ENCODE assay signal across 13 cellular contexts in genomic region chr3:86225461-86225860, GRCh38.
DNase-seq lines count a peak whose midpoint lies in the region; ATAC-seq and TF ChIP-seq lines count a peak whose summit lies in the region.
"Had no signal": no experiment of that assay in that cellular context is flagged by ENCODE, and none has a peak within 500 bp of the region (broad histone marks: within the 10 kb centered on the region; RNA-seq: fewer than 3 reads in every experiment).

No MANE protein-coding gene starts in this region.

- no peak for TF ChIP-seq RAD21 in Ishikawa (IDR thresholded peaks at IDR 0.05; ENCODE audit: low read depth)

- H3K18ac ChIP-seq in H9 (ENCODE audit: insufficient read length, low read depth, low read length): no peak overlapping the region

- no peak overlapping the region for H2AK5ac ChIP-seq in H9 (ENCODE audit: insufficient read length, low read length)

- no peak overlapping the region for H2BK20ac ChIP-seq in H9 (ENCODE audit: low read depth, low read length, poor library complexity, severe bottlenecking)

- H3K14ac ChIP-seq in H9 (ENCODE audit: insufficient read depth, low read length): no peak overlapping the region

- no peak overlapping the region for H3K9ac ChIP-seq in H9 (ENCODE audit: extremely low read depth, insufficient read length, low read length)
- H3K9ac ChIP-seq: KMS-11 had no signal

- no peaks in the 10 kb centered on the region for H3K79me1 ChIP-seq in H9 (ENCODE audit: insufficient read depth, low read depth, low read length, poor library complexity, severe bottlenecking)

- H4K5ac ChIP-seq in H9 (ENCODE audit: insufficient read length, low read depth, low read length): no peak overlapping the region

- no peak overlapping the region for H2BK120ac ChIP-seq in H9 (ENCODE audit: low read depth, low read length, poor library complexity, severe bottlenecking)

- no peak overlapping the region for H3K4ac ChIP-seq in H9 (ENCODE audit: low read depth, low read length)

- no peak overlapping the region for H4K8ac ChIP-seq in H9 (replicated peaks; ENCODE audit: insufficient read length, low read depth, low read length)

- H2AFZ ChIP-seq in H9 (ENCODE audit: low read length): no peak overlapping the region

- DNase-seq in choroid plexus epithelial cell (ENCODE audit: low read depth): peak; percentile 7
- DNase-seq in retinal pigment epithelial cell (ENCODE audit: low read depth): peak; percentile 85
- DNase-seq in CD1c-positive myeloid dendritic cell (ENCODE audit: extremely low spot score): no peak
- no peak for DNase-seq in H9
- no peak for DNase-seq in Right ventricle myocardium superior
- DNase-seq: AML-193; CD4-positive, alpha-beta memory T cell; DMS79 treated with DMSO at 0.1 percent for 48 hours; GF-D8; HCEC 1CT had no signal

- H3K4me2 ChIP-seq in H9 (ENCODE audit: insufficient read depth, insufficient read length, low read length): no peak overlapping the region
- H3K4me2 ChIP-seq: KMS-11 had no signal

- no peak for TF ChIP-seq CTCF in choroid plexus epithelial cell (conservative IDR thresholded peaks at IDR 0.05; ENCODE audit: low read depth, low read length)
- TF ChIP-seq CTCF in retinal pigment epithelial cell (conservative IDR thresholded peaks at IDR 0.05; ENCODE audit: low read depth, low read length): no peak
- TF ChIP-seq CTCF in H9 (conservative IDR thresholded peaks at IDR 0.05): no peak

- H3K56ac ChIP-seq in H9 (ENCODE audit: insufficient read length, low read depth, low read length): no peak overlapping the region

- no peak overlapping the region for H4K91ac ChIP-seq in H9 (ENCODE audit: insufficient read length, low read depth, low read length)

- no peaks in the 10 kb centered on the region for H3K79me2 ChIP-seq in H9 (ENCODE audit: insufficient read depth, low read length)

- H2BK15ac ChIP-seq in H9 (ENCODE audit: low read depth, low read length): no peak overlapping the region

- H3K4me1 Mint-ChIP-seq in H9: peaks cover 0 to 3% of the 10 kb centered on the region in 2 experiments; a peak in 1 of 4 replicates
- H3K4me1 Mint-ChIP-seq: CD4-positive, alpha-beta memory T cell had no signal

- H2BK12ac ChIP-seq in H9 (ENCODE audit: insufficient read length, low read depth, low read length): no peak overlapping the region

- no peaks in the 10 kb centered on the region for H3K23me2 ChIP-seq in H9 (ENCODE audit: insufficient read length, low read depth, low read length, poor library complexity, severe bottlenecking)

- peaks cover 6 to 9% of the 10 kb centered on the region in 2 experiments; a peak in 4 of 5 replicates for H3K9me3 Mint-ChIP-seq in H9

- TF ChIP-seq EP300 in Ishikawa (IDR thresholded peaks at IDR 0.05; ENCODE audit: borderline replicate concordance): peak; percentile 58; the same call in 1 of the 2 replicates

- intact Hi-C loops in Right ventricle myocardium superior (cut with DNase I): no loop called here

- H4K20me1 ChIP-seq in H9 (ENCODE audit: control insufficient read depth, insufficient read depth, insufficient read length): no peaks in the 10 kb centered on the region

- H3K27me3 Mint-ChIP-seq in H9 (ENCODE audit: low read depth): no peaks in the 10 kb centered on the region
- H3K27me3 Mint-ChIP-seq: CD4-positive, alpha-beta memory T cell had no signal

- H3K36me3 Mint-ChIP-seq in H9 (ENCODE audit: insufficient read depth in 1 of 3, low read depth in 3 of 3): peaks cover 0 to 10% (median 0%) of the 10 kb centered on the region in 3 experiments; a peak in 4 of 7 replicates
- H3K36me3 Mint-ChIP-seq: CD4-positive, alpha-beta memory T cell had no signal

- no peaks in the 10 kb centered on the region for H3K4me1 ChIP-seq in H9 (ENCODE audit: insufficient read depth, low read length)

- WGBS in H9 (ENCODE audit: extremely low coverage, insufficient read length, low lambda C conversion rate): no CpG with 5 or more reads among the region's 3 CpGs

- no peak overlapping the region for H3K23ac ChIP-seq in H9 (ENCODE audit: insufficient read length, low read depth, low read length)

- no peak overlapping the region for H3T11ph ChIP-seq in H9 (ENCODE audit: low read length)

- no peaks in the 10 kb centered on the region for H3K9me3 ChIP-seq in H9 (ENCODE audit: control insufficient read depth, low read depth, low read length)

- no peak overlapping the region for H3K4me3 Mint-ChIP-seq in H9
- H3K4me3 Mint-ChIP-seq: CD4-positive, alpha-beta memory T cell had no signal

- H3K27ac Mint-ChIP-seq in H9: 0 out of 7 replicates have a peak overlapping the region, but pooled peaks of 1 of the 3 experiments have one; percentile 10
- H3K27ac Mint-ChIP-seq: CD4-positive, alpha-beta memory T cell had no signal

- ATAC-seq in Right ventricle myocardium superior (ENCODE audit: poor library complexity): no peak

- H3K27ac ChIP-seq in H9 (ENCODE audit: insufficient read length, low read depth, low read length): no peak overlapping the region
- H3K27ac ChIP-seq: C4-2B, KMS-11 had no signal

- no peak overlapping the region for H3K4me3 ChIP-seq in choroid plexus epithelial cell (ENCODE audit: low read depth, low read length)
- no peak overlapping the region for H3K4me3 ChIP-seq in retinal pigment epithelial cell (ENCODE audit: low read length)

- no peak overlapping the region for H2BK5ac ChIP-seq in H9 (ENCODE audit: insufficient read length, low read length)

- no peaks in the 10 kb centered on the region for H3K27me3 ChIP-seq in H9 (ENCODE audit: insufficient read depth, low read length)

TF ChIP-seq in Ishikawa, 13 proteins besides CTCF, POLR2A, EP300 and RAD21:
- TF ChIP-seq FOXM1 (IDR thresholded peaks at IDR 0.05; ENCODE audit: borderline replicate concordance, low read depth): no peak
- no peak for TF ChIP-seq YY1 (IDR thresholded peaks at IDR 0.05; ENCODE audit: low read depth)
- TF ChIP-seq TEAD4 (IDR thresholded peaks at IDR 0.05): peak; percentile 75
- TF ChIP-seq USF1 (IDR thresholded peaks at IDR 0.05): no peak
- TF ChIP-seq CREB1 (IDR thresholded peaks at IDR 0.05; ENCODE audit: low read depth): no peak
- peak; percentile 47; the same call in 1 of the 2 replicates for TF ChIP-seq NFIC (IDR thresholded peaks at IDR 0.05)
- no peak for TF ChIP-seq REST (IDR thresholded peaks at IDR 0.05; ENCODE audit: low read depth)
- no peak for TF ChIP-seq CEBPB (IDR thresholded peaks at IDR 0.05)

Comparison
In these comparisons a context has a peak if more than half of its experiments do, and no peak if none do; other contexts are left out.
1. DNase-seq: peak in choroid plexus epithelial cell (single experiment) and retinal pigment epithelial cell (single experiment); none in CD1c-positive myeloid dendritic cell (single experiment), H9 (single experiment) and Right ventricle myocardium superior (single experiment).